In the genomic region with DNA sequence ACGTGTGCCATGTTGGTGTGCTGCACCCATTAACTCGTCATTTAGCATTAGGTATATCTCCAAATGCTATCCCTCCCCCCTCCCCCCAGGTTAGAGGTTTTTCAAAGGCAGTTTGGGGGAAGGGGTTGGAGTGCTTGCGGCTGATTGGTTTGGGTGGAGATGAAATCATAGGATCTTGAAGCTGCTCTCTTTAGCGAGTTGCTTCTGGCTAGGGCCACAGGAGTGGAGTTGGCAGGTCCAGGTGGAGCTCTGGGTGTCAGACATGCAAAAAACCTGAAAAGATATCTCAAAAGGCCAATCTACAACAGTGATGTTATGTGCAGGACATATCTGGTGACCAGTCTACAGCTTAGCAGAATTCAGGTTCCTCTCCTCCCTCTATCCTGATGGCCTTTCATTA, we compare ENCODE assay signal across 26 cellular contexts. TPM values are rescaled to one million over a fixed set of nuclear protein-coding genes. Genes with fewer than 3 reads are reported as not detected.
DNase-seq lines count a peak whose midpoint lies in the region; ATAC-seq, FAIRE-seq and TF ChIP-seq lines count a peak whose summit lies in the region.
"Had no signal": no experiment of that assay in that cellular context is flagged by ENCODE, and none has a peak within 500 bp of the region (broad histone marks: within the 10 kb centered on the region; RNA-seq: fewer than 3 reads in every experiment).

No MANE protein-coding gene starts in this region.

- 0 out of 22 replicates have a peak, but pooled peaks cover 0 to 5% (median 0%) of the 10 kb centered on the region in 11 experiments for H3K9me3 ChIP-seq in BLaER1 treated with 17β-estradiol and CSF1 and Interleukin-3, amounts not matched to agents 10 nM and 100 nM (replicated peaks in 1 of 11)
- H3K9me3 ChIP-seq in HUES48 (ENCODE audit: control insufficient read depth, insufficient read depth, low read length) (no peaks in the 10 kb centered on the region), H1 (ENCODE audit: insufficient read depth in 2 of 2, low read depth in 1 of 2, low read length in 1 of 2) (no peaks in the 10 kb centered on the region), iPS-20b (ENCODE audit: insufficient read depth, low read depth, low read length) (no peaks in the 10 kb centered on the region)
- H3K9me3 ChIP-seq: A549 had no signal

- TF ChIP-seq CTCF in H1 (IDR thresholded peaks at IDR 0.05; ENCODE audit: control extremely low read depth in 1 of 3, insufficient read depth in 1 of 3, low read depth in 1 of 3, low read length in 3 of 3), result no peak

- no peaks in the 10 kb centered on the region for H3K27me3 ChIP-seq in BLaER1 treated with 17β-estradiol and CSF1 and Interleukin-3, amounts not matched to agents 10 nM and 100 nM
- H3K27me3 ChIP-seq in HUES48 (ENCODE audit: control insufficient read depth, insufficient read depth, low read length) (no peaks in the 10 kb centered on the region), H1 (replicated peaks in 1 of 4; ENCODE audit: control insufficient read depth in 3 of 4, extremely low read depth in 1 of 4, insufficient read depth in 3 of 4, low read length in 3 of 4) (no peaks in the 10 kb centered on the region), iPS-20b (ENCODE audit: insufficient read depth, low read length) (no peaks in the 10 kb centered on the region)
- H3K27me3 ChIP-seq: BLaER1 had no signal

- H3K36me3 ChIP-seq in BLaER1 treated with 17β-estradiol and CSF1 and Interleukin-3, amounts not matched to agents 10 nM and 100 nM, result no peaks in the 10 kb centered on the region; a peak in 1 of 22 replicates
- no peaks in the 10 kb centered on the region for H3K36me3 ChIP-seq in HUES48 (ENCODE audit: control insufficient read depth, insufficient read depth, low read length)
- H3K36me3 ChIP-seq in H1 (ENCODE audit: control insufficient read depth in 2 of 4, insufficient read depth in 4 of 4, low read length in 3 of 4), result no peaks in the 10 kb centered on the region
- H3K36me3 ChIP-seq in iPS-20b (ENCODE audit: insufficient read depth, low read depth, low read length), result no peaks in the 10 kb centered on the region
- H3K36me3 ChIP-seq: BLaER1 had no signal

- H2AFZ ChIP-seq in H1 (ENCODE audit: low read length), result no peak overlapping the region

- H2BK15ac ChIP-seq in H1 (ENCODE audit: low read length), result no peak overlapping the region; the same call in 1 of the 2 replicates

- H2BK20ac ChIP-seq in H1 (ENCODE audit: low read length), result peak overlapping the region; percentile 93; the same call in 1 of the 2 replicates

- H3K14ac ChIP-seq in H1 (ENCODE audit: insufficient read length), result no peak overlapping the region

- FAIRE-seq in H1 (lab: Jason Lieb, UNC), result no peak
- FAIRE-seq: G401.6, GM12891, GM18507, H54 had no signal

- H2AK5ac ChIP-seq in H1 (ENCODE audit: low read depth, low read length), result no peak overlapping the region; the same call in 1 of the 2 replicates

- H4K5ac ChIP-seq in H1 (ENCODE audit: insufficient read length, low read depth, low read length), result peak overlapping the region; percentile 54

- no peak overlapping the region for H3K23ac ChIP-seq in H1 (ENCODE audit: insufficient read length)

- no peak for TF ChIP-seq EP300 in H1 (IDR thresholded peaks at IDR 0.05; ENCODE audit: borderline replicate concordance in 1 of 2, low read depth in 2 of 2, low read length in 2 of 2)

- no peak overlapping the region for H3K4ac ChIP-seq in H1 (replicated peaks; ENCODE audit: insufficient read length, low read depth, low read length)

- H3K4me1 ChIP-seq in BLaER1 treated with 17β-estradiol and CSF1 and Interleukin-3, amounts not matched to agents 10 nM and 100 nM, result peaks cover 25 to 100% (median 77%) of the 10 kb centered on the region in 10 experiments
- H3K4me1 ChIP-seq in HUES48 (ENCODE audit: control insufficient read depth, insufficient read depth, low read length) (peaks cover 48% of the 10 kb centered on the region), H1 (replicated peaks in 1 of 4; ENCODE audit: control insufficient read depth in 3 of 4, insufficient read depth in 4 of 4, low read length in 3 of 4) (peaks cover 14 to 40% (median 34%) of the 10 kb centered on the region in 4 experiments), iPS-20b (ENCODE audit: insufficient read depth, low read length) (peaks cover 43% of the 10 kb centered on the region)

- H3K23me2 ChIP-seq in H1 (ENCODE audit: low read depth, low read length), result no peaks in the 10 kb centered on the region

- 40% methylated on average over 3 of the region's 4 CpGs; no CpG with 5 or more reads in 1 of the 2 experiments for WGBS in H1 (ENCODE audit: extremely low coverage in 1 of 2, insufficient coverage in 1 of 2, insufficient read length in 1 of 2, insufficient replicate concordance in 2 of 2, low coverage in 1 of 2, low lambda C conversion rate in 2 of 2, missing lambda C conversion rate in 1 of 2), 2 experiments

- peak overlapping the region; percentile 24 for H2BK120ac ChIP-seq in H1 (replicated peaks; ENCODE audit: low read depth, low read length)

- no peak overlapping the region for H4K8ac ChIP-seq in H1 (ENCODE audit: extremely low read depth, insufficient read depth, low read length)

- H3K4me3 ChIP-seq in BLaER1 treated with 17β-estradiol and CSF1 and Interleukin-3, amounts not matched to agents 10 nM and 100 nM, result no peak overlapping the region
- H3K4me3 ChIP-seq in HUES48 (ENCODE audit: low read depth, low read length) (no peak overlapping the region), H1 (ENCODE audit: extremely low read depth in 1 of 4, insufficient read depth in 2 of 4, low read depth in 3 of 4, low read length in 4 of 4) (peak overlapping the region in 1 of 4 experiments; percentile 36; a peak in 1 of 8 replicates), iPS-20b (ENCODE audit: low read length) (peak overlapping the region; percentile 19; the same call in 1 of the 2 replicates)
- H3K4me3 ChIP-seq: A549, BLaER1 had no signal

- no peaks in the 10 kb centered on the region for H3K79me1 ChIP-seq in H1 (ENCODE audit: low read depth, low read length)

- H4K91ac ChIP-seq in H1 (replicated peaks; ENCODE audit: insufficient read length, low read length), result peak overlapping the region; percentile 83

- peak overlapping the region; percentile 94; the same call in 1 of the 2 replicates for H2BK5ac ChIP-seq in H1 (ENCODE audit: low read depth, low read length)

- peak overlapping the region in 7 of 11 experiments; percentile 1 to 96 (median 35); a peak in 12 of 22 replicates for H3K27ac ChIP-seq in BLaER1 treated with 17β-estradiol and CSF1 and Interleukin-3, amounts not matched to agents 10 nM and 100 nM
- H3K27ac ChIP-seq in HUES48 (ENCODE audit: low read depth, low read length), result peak overlapping the region; percentile 66
- H3K27ac ChIP-seq in H1 (ENCODE audit: low read depth, low read length), result no peak overlapping the region; the same call in 1 of the 2 replicates
- peak overlapping the region; percentile 65 for H3K27ac ChIP-seq in iPS-20b (ENCODE audit: low read length)
- H3K27ac ChIP-seq: 22Rv1, A549, BLaER1, HL-60 had no signal

- H3K4me2 ChIP-seq in BLaER1 treated with 17β-estradiol and CSF1 and Interleukin-3, amounts not matched to agents 10 nM and 100 nM, result peak overlapping the region in 7 of 11 experiments; percentile 11 to 95 (median 86); a peak in 9 of 22 replicates
- H3K4me2 ChIP-seq in H1 (ENCODE audit: insufficient read depth in 1 of 2, low read depth in 2 of 2, low read length in 2 of 2), result peak overlapping the region; percentile 52 to 64
- H3K4me2 ChIP-seq: A549, BLaER1 had no signal

- H3K9ac ChIP-seq in BLaER1 treated with 17β-estradiol and CSF1 and Interleukin-3, amounts not matched to agents 10 nM and 100 nM, result no peak overlapping the region
- H3K9ac ChIP-seq in HUES48 (ENCODE audit: low read depth, low read length) (no peak overlapping the region), H1 (replicated peaks in 1 of 4; ENCODE audit: extremely low read depth in 1 of 4, low read depth in 3 of 4, low read length in 3 of 4) (no peak overlapping the region), iPS-20b (ENCODE audit: low read depth, low read length) (peak overlapping the region; percentile 5; the same call in 1 of the 2 replicates)
- H3K9ac ChIP-seq: BLaER1 had no signal

- POLR2A ChIA-PET in H1 (lab: Charles Lee; ENCODE audit: partially characterized antibody), result interaction anchor here (0.7 to 2.1 kb wide), 8 partner anchors 12 to 56 kb away, joined by 3 to 6 read pairs (median 4); partner anchors contain the start of gene CEACAM1

- no peaks in the 10 kb centered on the region for H4K20me1 ChIP-seq in BLaER1 treated with 17β-estradiol and CSF1 and Interleukin-3, amounts not matched to agents 10 nM and 100 nM
- no peaks in the 10 kb centered on the region for H4K20me1 ChIP-seq in H1 (replicated peaks in 1 of 2; ENCODE audit: control insufficient read depth in 1 of 2, insufficient read depth in 2 of 2, low read length in 2 of 2)
- H4K20me1 ChIP-seq: BLaER1 had no signal

- H3K56ac ChIP-seq in H1 (replicated peaks; ENCODE audit: insufficient read length, low read depth, low read length), result no peak overlapping the region

- peak overlapping the region; percentile 62; the same call in 1 of the 2 replicates for H3K18ac ChIP-seq in H1 (ENCODE audit: extremely low read depth, low read length)

- H3K79me2 ChIP-seq in H1 (ENCODE audit: control insufficient read depth in 1 of 2, insufficient read depth in 2 of 2, low read length in 2 of 2), result no peaks in the 10 kb centered on the region

- DNase-seq in H1 (ENCODE audit: low read depth in 1 of 2, low spot score in 2 of 2), result no peak
- no peak for DNase-seq in cerebellar cortex (ENCODE audit: low spot score)
- no peak for DNase-seq in COLO829 (ENCODE audit: low spot score)
- no peak for DNase-seq in NCI-H2107 treated with DMSO at 0.1 percent for 48 hours (lab: John Stamatoyannopoulos, UW; ENCODE audit: unreplicated experiment)
- DNase-seq: CD8-positive, alpha-beta T cell; COR-L47; DMS 273 treated with DMSO at 0.1 percent for 48 hours; DMS53; DND-41; EL; HFFc6; KG1 had no signal

- TF ChIP-seq RAD21 in H1 (IDR thresholded peaks at IDR 0.05 in 1 of 2, conservative IDR thresholded peaks at IDR 0.05 in 1 of 2; ENCODE audit: low read depth in 2 of 2, low read length in 2 of 2), result no peak

- CTCF ChIA-PET in H1 (lab: Charles Lee; ENCODE audit: partially characterized antibody), result interaction anchor here (0.6 to 5.1 kb wide), 10 partner anchors 9 to 795 kb away, joined by 3 to 30 read pairs (median 6); partner anchors contain the start of gene CEACAM1

- ATAC-seq in GM19467 (IDR thresholded peaks at IDR 0.05; ENCODE audit: unreplicated experiment), result no peak
- ATAC-seq: A549; CD8-positive, alpha-beta T cell; HCT116 had no signal

- peak in 1 of 2 experiments; percentile 39; a peak in 1 of 3 replicates for TF ChIP-seq POLR2A in H1 (IDR thresholded peaks at IDR 0.05; ENCODE audit: control extremely low read depth in 1 of 2, low read depth in 2 of 2, low read length in 2 of 2)

- H2BK12ac ChIP-seq in H1 (ENCODE audit: low read depth, low read length), result no peak overlapping the region; the same call in 1 of the 2 replicates

RNA-seq across cellular contexts. Expression of gene CXCL17, which starts 32.6 kb away (rescaled TPM):
- not detected in 2 replicates for total RNA-seq in H1 (2021; fragmentation: NEBNext Ultra II Directional; extraction: Animal tissue kit (Norgen Biotek cat#: 25700))
- polyA plus RNA-seq in H1 (2011; rRNA removed), result 0.11 TPM in 1 of 2 replicates, not detected in the other
- 0.09 TPM for polyA plus RNA-seq in H1 (2011; cell fraction: cytosol; rRNA removed)
- polyA plus RNA-seq in H1 (2011; cell fraction: nucleus; rRNA removed), result not detected
- polyA plus RNA-seq in H1 (2012, experiment 1 of 2), result not detected in 4 replicates
- polyA plus RNA-seq in H1 (2012, experiment 2 of 2), result not detected
- polyA plus RNA-seq in H1 (2013, experiment 1 of 2), result not detected
- 0.06 TPM for polyA plus RNA-seq in H1 (2013, experiment 2 of 2)
- polyA minus RNA-seq in H1 (2011; rRNA and poly(A)+ RNA removed), result not detected in 2 replicates
- not detected for polyA minus RNA-seq in H1 (2011; cell fraction: cytosol; rRNA and poly(A)+ RNA removed)
- polyA minus RNA-seq in H1 (2011; cell fraction: nucleus; rRNA and poly(A)+ RNA removed), result not detected
- total RNA-seq: CD8-positive, alpha-beta T cell; HFFc6; HT1080 had no signal

RNA-seq across cellular contexts. Expression of gene LIPE, which starts 48.2 kb away (rescaled TPM):
- 12.5 and 15.9 TPM in 2 replicates for total RNA-seq in H1 (2021; fragmentation: NEBNext Ultra II Directional; extraction: Animal tissue kit (Norgen Biotek cat#: 25700))
- 8.7 and 17.0 TPM in 2 replicates for polyA plus RNA-seq in H1 (2011; rRNA removed)
- 10.3 TPM for polyA plus RNA-seq in H1 (2011; cell fraction: cytosol; rRNA removed)
- 15.3 TPM for polyA plus RNA-seq in H1 (2011; cell fraction: nucleus; rRNA removed)
- polyA plus RNA-seq in H1 (2012, experiment 1 of 2), result 5.6 to 13.0 TPM (median 9.4 TPM) in 4 replicates
- polyA plus RNA-seq in H1 (2012, experiment 2 of 2), result 5.2 TPM
- polyA plus RNA-seq in H1 (2013, experiment 1 of 2), result 6.4 TPM
- polyA plus RNA-seq in H1 (2013, experiment 2 of 2), result 5.8 TPM
- 3.5 and 7.4 TPM in 2 replicates for polyA minus RNA-seq in H1 (2011; rRNA and poly(A)+ RNA removed)
- 10.0 TPM for polyA minus RNA-seq in H1 (2011; cell fraction: cytosol; rRNA and poly(A)+ RNA removed)
- 18.8 TPM for polyA minus RNA-seq in H1 (2011; cell fraction: nucleus; rRNA and poly(A)+ RNA removed)
- total RNA-seq: HT1080 had no signal

RNA-seq across cellular contexts. Expression of gene CEACAM1, which starts 52.9 kb away (rescaled TPM):
- total RNA-seq in H1 (2021; fragmentation: NEBNext Ultra II Directional; extraction: Animal tissue kit (Norgen Biotek cat#: 25700)), result 1.8 and 2.0 TPM in 2 replicates
- 2.0 and 3.6 TPM in 2 replicates for polyA plus RNA-seq in H1 (2011; rRNA removed)
- 3.3 TPM for polyA plus RNA-seq in H1 (2011; cell fraction: cytosol; rRNA removed)
- 4.8 TPM for polyA plus RNA-seq in H1 (2011; cell fraction: nucleus; rRNA removed)
- 1.4 to 4.3 TPM (median 1.9 TPM) in 4 replicates for polyA plus RNA-seq in H1 (2012, experiment 1 of 2)
- polyA plus RNA-seq in H1 (2012, experiment 2 of 2), result 0.51 TPM
- polyA plus RNA-seq in H1 (2013, experiment 1 of 2), result 3.7 TPM
- polyA plus RNA-seq in H1 (2013, experiment 2 of 2), result 3.3 TPM
- polyA minus RNA-seq in H1 (2011; rRNA and poly(A)+ RNA removed), result 2.5 and 5.5 TPM in 2 replicates
- polyA minus RNA-seq in H1 (2011; cell fraction: cytosol; rRNA and poly(A)+ RNA removed), result 2.0 TPM
- polyA minus RNA-seq in H1 (2011; cell fraction: nucleus; rRNA and poly(A)+ RNA removed), result 2.4 TPM
- total RNA-seq: HFFc6, HT1080 had no signal
